ENCODE assay signal across 17 cellular contexts in the genomic region with DNA sequence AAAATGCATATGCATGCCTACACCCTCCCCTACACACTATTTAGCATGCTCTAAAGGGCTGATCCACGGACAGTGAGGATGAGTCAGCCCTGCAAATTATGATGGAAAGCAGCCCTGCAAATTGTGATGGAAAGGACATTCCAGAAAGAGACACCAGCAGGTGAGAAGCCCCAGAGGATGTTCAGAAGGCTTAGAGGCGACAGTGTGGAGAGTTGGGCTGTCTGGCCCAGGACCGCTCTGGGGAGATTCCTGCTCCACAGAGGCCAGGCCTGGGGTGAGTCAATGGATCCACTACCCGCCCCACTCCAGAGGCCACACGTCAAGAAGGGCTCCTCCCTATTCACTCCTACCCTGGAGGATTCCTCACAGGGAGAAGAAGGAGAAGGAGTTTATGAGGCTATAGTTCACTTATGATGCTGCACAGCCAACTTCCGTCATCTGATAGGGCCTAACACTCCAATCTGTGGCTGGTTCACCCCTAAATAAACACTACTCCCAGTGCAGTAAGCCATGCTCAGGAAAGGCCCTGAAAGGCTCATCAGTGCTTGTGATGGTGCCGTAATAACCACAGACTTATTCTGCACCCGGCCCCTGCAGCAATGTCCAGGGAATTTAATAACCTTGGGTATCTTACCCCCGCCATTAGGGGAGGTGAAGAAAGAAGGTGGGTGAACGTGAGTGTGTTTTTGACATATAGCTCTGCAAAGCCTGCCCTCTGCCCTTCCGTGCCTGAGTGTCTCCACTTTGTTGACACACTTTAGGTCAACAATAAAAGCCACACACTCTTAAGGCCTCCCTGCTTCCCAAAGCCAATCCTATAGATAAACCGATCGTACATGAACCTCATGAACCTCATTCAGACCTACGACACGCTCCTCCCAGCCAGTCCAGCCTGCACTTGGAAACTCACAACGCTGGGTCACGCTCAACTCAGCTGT. TPM values are rescaled to one million over a fixed set of nuclear protein-coding genes. Genes with fewer than 3 reads are reported as not detected.
DNase-seq lines count a peak whose midpoint lies in the region; ATAC-seq, FAIRE-seq and TF ChIP-seq lines count a peak whose summit lies in the region.
"Had no signal": no experiment of that assay in that cellular context is flagged by ENCODE, and none has a peak within 500 bp of the region (broad histone marks: within the 10 kb centered on the region; RNA-seq: fewer than 3 reads in every experiment).

No MANE protein-coding gene starts in this region.

- WGBS in small intestine, 3 donors = 21 to 59% (median 41%) methylated on average over 17 of the region's 17 CpGs

- no peak for ATAC-seq in natural killer cell treated with Interleukin-12 subunit alpha and Interleukin-12 subunit beta and Interleukin-15 and Interleukin-18, amount 100 ng/mL, for 72 hours
- ATAC-seq in GM19023 (IDR thresholded peaks at IDR 0.05; ENCODE audit: unreplicated experiment) = no peak
- ATAC-seq in HG02642 (IDR thresholded peaks at IDR 0.05; ENCODE audit: poor library complexity, unreplicated experiment) = no peak

- peaks cover 0 to 30% (median 2%) of the 10 kb centered on the region in 4 donors for H3K4me1 ChIP-seq in Peyer's patch
- peaks cover 2 to 5% of the 10 kb centered on the region in 2 donors for H3K4me1 ChIP-seq in small intestine (ENCODE audit: control insufficient read depth in 2 of 2, insufficient read depth in 1 of 2, low read depth in 1 of 2, low read length in 1 of 2)
- H3K4me1 ChIP-seq: ascending aorta had no signal

- H3K27ac Mint-ChIP-seq in natural killer cell treated with Interleukin-12 subunit alpha and Interleukin-12 subunit beta and Interleukin-15 and Interleukin-18, amount 100 ng/mL, for 72 hours = no peak overlapping the region
- H3K27ac Mint-ChIP-seq: activated CD4-positive, alpha-beta memory T cell treated with anti-CD3 and anti-CD28 coated beads, Interleukin-2, amount 10 ng/mL, durations not matched to agents 7 days and 5 days had no signal

- no peaks in the 10 kb centered on the region for H3K9me3 Mint-ChIP-seq in natural killer cell treated with Interleukin-12 subunit alpha and Interleukin-12 subunit beta and Interleukin-15 and Interleukin-18, amount 100 ng/mL, for 72 hours
- H3K9me3 Mint-ChIP-seq: activated CD4-positive, alpha-beta memory T cell treated with anti-CD3 and anti-CD28 coated beads, Interleukin-2, amount 10 ng/mL, durations not matched to agents 7 days and 5 days had no signal

- H3K36me3 ChIP-seq in Peyer's patch (no peaks in the 10 kb centered on the region), small intestine (ENCODE audit: control insufficient read depth in 2 of 2, insufficient read depth in 2 of 2, low read length in 2 of 2) (no peaks in the 10 kb centered on the region)
- H3K36me3 ChIP-seq: ascending aorta had no signal

- FAIRE-seq in small intestine (lab: Jason Lieb, UNC) = no peak

- H3K27me3 ChIP-seq in Peyer's patch (no peaks in the 10 kb centered on the region), small intestine (ENCODE audit: control insufficient read depth in 2 of 2, insufficient read depth in 2 of 2, low read length in 2 of 2) (no peaks in the 10 kb centered on the region)
- H3K27me3 ChIP-seq: ascending aorta had no signal

- no peak for TF ChIP-seq CTCF in Peyer's patch (IDR thresholded peaks at IDR 0.05)

- no peaks in the 10 kb centered on the region for H3K9me3 ChIP-seq in Peyer's patch
- no peaks in the 10 kb centered on the region for H3K9me3 ChIP-seq in small intestine (ENCODE audit: control insufficient read depth, low read depth)
- H3K9me3 ChIP-seq: ascending aorta had no signal

- TF ChIP-seq POLR2A in Peyer's patch (IDR thresholded peaks at IDR 0.05) = peak in 1 of 2 donors; percentile 20

- H3K4me3 ChIP-seq in Peyer's patch (no peak overlapping the region), small intestine (ENCODE audit: low read depth in 1 of 2, low read length in 2 of 2) (no peak overlapping the region)
- H3K4me3 ChIP-seq: ascending aorta had no signal

- peaks cover 16 to 33% of the 10 kb centered on the region in 2 donors for H3K27me3 Mint-ChIP-seq in natural killer cell treated with Interleukin-12 subunit alpha and Interleukin-12 subunit beta and Interleukin-15 and Interleukin-18, amount 100 ng/mL, for 72 hours

- no peak overlapping the region for H3K4me3 Mint-ChIP-seq in natural killer cell treated with Interleukin-12 subunit alpha and Interleukin-12 subunit beta and Interleukin-15 and Interleukin-18, amount 100 ng/mL, for 72 hours
- H3K4me3 Mint-ChIP-seq: activated CD4-positive, alpha-beta memory T cell treated with anti-CD3 and anti-CD28 coated beads, Interleukin-2, amount 10 ng/mL, durations not matched to agents 7 days and 5 days had no signal

- peak; percentile 55 for DNase-seq in Daoy (ENCODE audit: low read depth)
- peak in 2 of 3 donors; percentile 83 to 87 for DNase-seq in Peyer's patch
- peak; percentile 89 for DNase-seq in islet precursor cell
- DNase-seq in small intestine = peak; percentile 97
- no peak for DNase-seq in natural killer cell treated with Interleukin-12 subunit alpha and Interleukin-12 subunit beta and Interleukin-15 and Interleukin-18, amount 100 ng/mL, for 72 hours (ENCODE audit: low spot score)
- DNase-seq in hepatic stellate cell (ENCODE audit: low spot score) = no peak
- DNase-seq: activated CD4-positive, alpha-beta memory T cell treated with anti-CD3 and anti-CD28 coated beads, Interleukin-2, amount 10 ng/mL, durations not matched to agents 7 days and 5 days; activated effector memory CD4-positive, alpha-beta T cell treated with Interleukin-2 at 50 U/mL for 16 hours; AML-193; DMS79; hypothalamus; NCI-H2029; SHP77 treated with DMSO at 0.1 percent for 48 hours; stimulated activated naive CD4-positive, alpha-beta T cell treated with Interleukin-2 at 50 U/mL for 16 hours had no signal

- H3K4me1 Mint-ChIP-seq in natural killer cell treated with Interleukin-12 subunit alpha and Interleukin-12 subunit beta and Interleukin-15 and Interleukin-18, amount 100 ng/mL, for 72 hours (ENCODE audit: low read depth in 2 of 2) = peaks cover under 1 to 4% of the 10 kb centered on the region in 2 donors
- H3K4me1 Mint-ChIP-seq: activated CD4-positive, alpha-beta memory T cell treated with anti-CD3 and anti-CD28 coated beads, Interleukin-2, amount 10 ng/mL, durations not matched to agents 7 days and 5 days had no signal

- H3K36me3 Mint-ChIP-seq in natural killer cell treated with Interleukin-12 subunit alpha and Interleukin-12 subunit beta and Interleukin-15 and Interleukin-18, amount 100 ng/mL, for 72 hours = no peaks in the 10 kb centered on the region

- peak overlapping the region in 3 of 4 donors; percentile 59 to 93 (median 88) for H3K27ac ChIP-seq in Peyer's patch
- H3K27ac ChIP-seq in small intestine (ENCODE audit: low read depth in 1 of 2, low read length in 1 of 2) = peak overlapping the region; percentile 77 to 95
- H3K27ac ChIP-seq: ascending aorta had no signal

RNA-seq across cellular contexts. Expression of gene CLMN, which starts 46.4 kb away (rescaled TPM):
- total RNA-seq in Daoy (2014; rRNA removed; shearing (Covaris generic)) = 3.5 and 4.2 TPM in 2 replicates
- 10 to 100 TPM; 18.7 to 38.8 (median 36.4) TPM for total RNA-seq in Peyer's patch
- 1 to 10 TPM; 2.9 to 8.2 (median 3.2) TPM for polyA plus RNA-seq in small intestine
- total RNA-seq in natural killer cell treated with Interleukin-12 subunit alpha and Interleukin-12 subunit beta and Interleukin-15 and Interleukin-18, amount 100 ng/mL, for 72 hours = 1 to 10 TPM; 2.6 to 3.5 TPM

Comparison
In these comparisons a context has a peak if more than half of its experiments do, and no peak if none do; other contexts are left out.
1. DNase-seq: peak in Daoy (single experiment), Peyer's patch (2 of 3), islet precursor cell (single experiment) and small intestine (single experiment); none in natural killer cell treated with Interleukin-12 subunit alpha and Interleukin-12 subunit beta and Interleukin-15 and Interleukin-18, amount 100 ng/mL, for 72 hours (single experiment) and hepatic stellate cell (single experiment).